15 cellular contexts compared by ENCODE assay signal in genomic region chr9:134693641-134694367, GRCh38. TPM values are rescaled to one million over a fixed set of nuclear protein-coding genes. Genes with fewer than 3 reads are reported as not detected.
DNase-seq lines count a peak whose midpoint lies in the region; ATAC-seq and TF ChIP-seq lines count a peak whose summit lies in the region.
"Had no signal": no experiment of that assay in that cellular context is flagged by ENCODE, and none has a peak within 500 bp of the region (broad histone marks: within the 10 kb centered on the region; RNA-seq: fewer than 3 reads in every experiment).

No MANE protein-coding gene starts in this region.

- peaks cover 33% of the 10 kb centered on the region for H3K4me1 ChIP-seq in left ventricle myocardium inferior

- peaks cover 4% of the 10 kb centered on the region for H3K27me3 Mint-ChIP-seq in neural crest cell (ENCODE audit: low read depth)
- peaks cover 15% of the 10 kb centered on the region for H3K27me3 Mint-ChIP-seq in stimulated activated memory B cell treated with anti-CD40 and anti-IgM and Interleukin-4, amounts not matched to agents 10 μg/mL and 1 μg/mL and 100 μg/mL, for 72 hours
- H3K27me3 Mint-ChIP-seq: B cell had no signal

- no peak overlapping the region for H3K4me3 Mint-ChIP-seq in neural crest cell
- H3K4me3 Mint-ChIP-seq in stimulated activated memory B cell treated with anti-CD40 and anti-IgM and Interleukin-4, amounts not matched to agents 10 μg/mL and 1 μg/mL and 100 μg/mL, for 72 hours: no peak overlapping the region
- H3K4me3 Mint-ChIP-seq: B cell had no signal

- H3K4me3 ChIP-seq in left ventricle myocardium inferior (no peak overlapping the region), coronary artery (no peak overlapping the region)
- H3K4me3 ChIP-seq: K562, SJCRH30 had no signal

- DNase-seq in RWPE1 (ENCODE audit: low spot score) (no peak), left ventricle myocardium inferior (peak; percentile 13), neural crest cell (ENCODE audit: low read depth, low spot score) (no peak), coronary artery (ENCODE audit: low spot score) (no peak), occipital lobe (lab: John Stamatoyannopoulos, UW) (no peak), activated gamma-delta T cell (lab: John Stamatoyannopoulos, UW) (no peak)
- DNase-seq: GOT3, NCI-H1694 treated with DMSO at 0.1 percent for 48 hours, NCI-H510A treated with DMSO at 0.1 percent for 48 hours, SJCRH30 had no signal

- TF ChIP-seq CTCF in RWPE1 (conservative IDR thresholded peaks at IDR 0.05; ENCODE audit: low read depth) (no peak), left ventricle myocardium inferior (IDR thresholded peaks at IDR 0.05; ENCODE audit: borderline replicate concordance) (no peak), neural crest cell (conservative IDR thresholded peaks at IDR 0.05) (no peak), coronary artery (IDR thresholded peaks at IDR 0.05) (no peak)

- no peaks in the 10 kb centered on the region for H3K9me3 ChIP-seq in left ventricle myocardium inferior (replicated peaks)
- H3K9me3 ChIP-seq: SJCRH30 had no signal

- peak; percentile 40 for ATAC-seq in stimulated activated memory B cell treated with anti-CD40 and anti-IgM and Interleukin-4, amounts not matched to agents 10 μg/mL and 1 μg/mL and 100 μg/mL, for 72 hours
- ATAC-seq: K562 had no signal

- H3K4me1 Mint-ChIP-seq in neural crest cell: peaks cover 5% of the 10 kb centered on the region
- no peaks in the 10 kb centered on the region for H3K4me1 Mint-ChIP-seq in stimulated activated memory B cell treated with anti-CD40 and anti-IgM and Interleukin-4, amounts not matched to agents 10 μg/mL and 1 μg/mL and 100 μg/mL, for 72 hours
- H3K4me1 Mint-ChIP-seq: B cell had no signal

- H3K9me3 Mint-ChIP-seq in neural crest cell: no peaks in the 10 kb centered on the region
- no peaks in the 10 kb centered on the region for H3K9me3 Mint-ChIP-seq in stimulated activated memory B cell treated with anti-CD40 and anti-IgM and Interleukin-4, amounts not matched to agents 10 μg/mL and 1 μg/mL and 100 μg/mL, for 72 hours
- H3K9me3 Mint-ChIP-seq: CD4-positive, alpha-beta memory T cell had no signal

- H3K27ac Mint-ChIP-seq in neural crest cell (ENCODE audit: unreplicated experiment): peak overlapping the region; percentile 84
- no peak overlapping the region for H3K27ac Mint-ChIP-seq in stimulated activated memory B cell treated with anti-CD40 and anti-IgM and Interleukin-4, amounts not matched to agents 10 μg/mL and 1 μg/mL and 100 μg/mL, for 72 hours
- H3K27ac Mint-ChIP-seq: B cell had no signal

- H3K27ac ChIP-seq in RWPE1 (0 out of 2 replicates have a peak overlapping the region, but pooled peaks have one; percentile 5), left ventricle myocardium inferior (replicated peaks) (peak overlapping the region; percentile 5), coronary artery (no peak overlapping the region)
- H3K27ac ChIP-seq: HL-60, SJCRH30 had no signal

- CTCF ChIA-PET in RWPE1 (lab: Yijun Ruan, JAX): interaction anchor here (0.7 to 1.4 kb wide), 2 partner anchors 46 to 1415 kb away, joined by 3 read pairs; no protein-coding TSS in a partner anchor

- no peaks in the 10 kb centered on the region for H3K27me3 ChIP-seq in left ventricle myocardium inferior (ENCODE audit: low read depth)
- H3K27me3 ChIP-seq: SJCRH30 had no signal

- H3K36me3 Mint-ChIP-seq in neural crest cell (ENCODE audit: low read depth): no peaks in the 10 kb centered on the region
- H3K36me3 Mint-ChIP-seq in stimulated activated memory B cell treated with anti-CD40 and anti-IgM and Interleukin-4, amounts not matched to agents 10 μg/mL and 1 μg/mL and 100 μg/mL, for 72 hours: no peaks in the 10 kb centered on the region
- H3K36me3 Mint-ChIP-seq: CD4-positive, alpha-beta memory T cell had no signal

- POLR2A ChIA-PET in RWPE1 (lab: Yijun Ruan, JAX; ENCODE audit: low non-redundant PET): no interaction called here

- intact Hi-C loops in left ventricle myocardium inferior (cut with micrococcal nuclease): loop anchor here (10.0 kb wide), 1 partner anchor 291 kb away; no protein-coding TSS in a partner anchor

- H3K36me3 ChIP-seq in left ventricle myocardium inferior: no peaks in the 10 kb centered on the region

RNA-seq across cellular contexts. Expression of gene COL5A1, which starts 52.2 kb away (rescaled TPM):
- total RNA-seq in left ventricle myocardium inferior (13.9 TPM), neural crest cell (18.6 and 19.4 TPM in 2 replicates), occipital lobe (4.5 TPM)
- total RNA-seq: B cell had no signal

Comparison
In these comparisons a context has a peak if more than half of its experiments do, and no peak if none do; other contexts are left out.
1. H3K27ac ChIP-seq: peak in RWPE1 (single experiment) and left ventricle myocardium inferior (single experiment); none in coronary artery (0 of 2).